8 cellular contexts compared by ENCODE assay signal in genomic region chr7:28272461-28272877, GRCh38.
DNase-seq lines count a peak whose midpoint lies in the region; ATAC-seq and TF ChIP-seq lines count a peak whose summit lies in the region.

No MANE protein-coding gene starts in this region.

- peak overlapping the region; percentile 49; the same call in 1 of the 2 replicates for H3K9ac ChIP-seq in HUES64 (ENCODE audit: low read depth, low read length)

- H3K4me3 ChIP-seq in HUES64 (ENCODE audit: low read length), result 0 out of 2 replicates have a peak overlapping the region, but pooled peaks have one; percentile 28
- H3K4me3 ChIP-seq in esophagus muscularis mucosa, result peak overlapping the region in 3 of 4 donors; percentile 23 to 31 (median 28)

- H3K27ac ChIP-seq in HUES64 (ENCODE audit: low read depth, low read length) (0 out of 2 replicates have a peak overlapping the region, but pooled peaks have one; percentile 30), esophagus muscularis mucosa (replicated peaks in 1 of 4) (no peak overlapping the region)

- no peak for TF ChIP-seq EP300 in esophagus muscularis mucosa (IDR thresholded peaks at IDR 0.05)

- H3K9me3 Mint-ChIP-seq in Calu3 (ENCODE audit: low read depth, unreplicated experiment) (peaks cover 10% of the 10 kb centered on the region), T-cell (peaks cover 0 to 4% (median 4%) of the 10 kb centered on the region in 3 donors), type B pancreatic cell (peaks cover 4% of the 10 kb centered on the region)

- H3K27me3 Mint-ChIP-seq in Calu3 (ENCODE audit: unreplicated experiment) (no peaks in the 10 kb centered on the region), T-cell (peaks cover 22 to 25% of the 10 kb centered on the region in 2 donors), type B pancreatic cell (peaks cover 6% of the 10 kb centered on the region)

- H3K27me3 ChIP-seq in HUES64 (ENCODE audit: insufficient read depth, low read length) (no peaks in the 10 kb centered on the region), esophagus muscularis mucosa (no peaks in the 10 kb centered on the region)

- no peaks in the 10 kb centered on the region for H3K9me3 ChIP-seq in HUES64 (ENCODE audit: insufficient read depth, low read depth, low read length)
- no peaks in the 10 kb centered on the region for H3K9me3 ChIP-seq in esophagus muscularis mucosa

- peaks cover 17% of the 10 kb centered on the region for H3K4me1 ChIP-seq in HUES64 (ENCODE audit: insufficient read depth, low read length)
- H3K4me1 ChIP-seq in esophagus muscularis mucosa, result peaks cover 0 to 7% (median 4%) of the 10 kb centered on the region in 4 donors

- ATAC-seq in T-cell (replicated peaks in 1 of 4) (peak in 2 of 4 experiments; percentile 47 to 55), HG02798 (IDR thresholded peaks at IDR 0.05; ENCODE audit: poor library complexity, unreplicated experiment) (no peak), GM21576 (IDR thresholded peaks at IDR 0.05; ENCODE audit: unreplicated experiment) (no peak)

- no TSS peak for BruUV-seq in Calu3 (replicated peaks; lab: Mats Ljungman, UMichigan)

- H3K4me1 Mint-ChIP-seq in Calu3 (ENCODE audit: low read depth, unreplicated experiment) (no peaks in the 10 kb centered on the region), T-cell (peaks cover 4 to 8% (median 5%) of the 10 kb centered on the region in 3 donors), type B pancreatic cell (ENCODE audit: unreplicated experiment) (peaks cover 5% of the 10 kb centered on the region)

- no peak for TF ChIP-seq POLR2A in esophagus muscularis mucosa (IDR thresholded peaks at IDR 0.05; ENCODE audit: low read depth)

- H3K36me3 ChIP-seq in HUES64 (ENCODE audit: insufficient read depth, low read length), result no peaks in the 10 kb centered on the region
- H3K36me3 ChIP-seq in esophagus muscularis mucosa, result no peaks in the 10 kb centered on the region

- WGBS in HUES64, result 9% methylated on average over 9 of the region's 9 CpGs
- WGBS in esophagus muscularis mucosa, result 7% methylated on average over 9 of the region's 9 CpGs

- H3K27ac Mint-ChIP-seq in Calu3 (ENCODE audit: unreplicated experiment) (no peak overlapping the region), T-cell (no peak overlapping the region), type B pancreatic cell (no peak overlapping the region)

- H3K4me3 Mint-ChIP-seq in Calu3 (ENCODE audit: low read depth, unreplicated experiment) (no peak overlapping the region), T-cell (peak overlapping the region in 1 of 3 donors; percentile 18), type B pancreatic cell (peak overlapping the region; percentile 66)

- TF ChIP-seq CTCF in Calu3 (IDR thresholded peaks at IDR 0.05; ENCODE audit: unreplicated experiment) (peak; percentile 44), esophagus muscularis mucosa (IDR thresholded peaks at IDR 0.05) (peak; percentile 51 to 72 (median 62)), type B pancreatic cell (conservative IDR thresholded peaks at IDR 0.05) (peak; percentile 77)

- CTCF ChIA-PET in Calu3 (lab: Charles Lee) (no interaction called here), T-cell (lab: Charles Lee) (no interaction called here)

- POLR2A ChIA-PET in T-cell (lab: Charles Lee), result no interaction called here

- intact Hi-C loops in Calu3 (cut with micrococcal nuclease; ENCODE audit: unreplicated experiment) (no loop called here), esophagus muscularis mucosa (cut with DNase I) (loop anchor here (5.0 kb wide), 1 partner anchor 1075 kb away; no protein-coding TSS in a partner anchor)

- peak; percentile 24 for DNase-seq in Calu3
- peak in 26 of 34 experiments; percentile 1 to 54 (median 16) for DNase-seq in T-cell
- DNase-seq in esophagus muscularis mucosa (ENCODE audit: extremely low spot score), result no peak
- peak; percentile 61 for DNase-seq in myocyte (ENCODE audit: low read depth)
- no peak for DNase-seq in type B pancreatic cell (ENCODE audit: extremely low spot score, unreplicated experiment)

- H3K36me3 Mint-ChIP-seq in Calu3 (ENCODE audit: insufficient read depth, unreplicated experiment), result no peaks in the 10 kb centered on the region
- H3K36me3 Mint-ChIP-seq in T-cell, result no peaks in the 10 kb centered on the region
- H3K36me3 Mint-ChIP-seq in type B pancreatic cell, result no peaks in the 10 kb centered on the region

Comparison
In these comparisons a context has a peak if more than half of its experiments do, and no peak if none do; other contexts are left out.
1. DNase-seq: peak in Calu3 (single experiment), T-cell (26 of 34) and myocyte (single experiment); none in esophagus muscularis mucosa (single experiment) and type B pancreatic cell (single experiment).
2. Peak in every context shown above with its lines, with median percentiles within 50 percentile points of each other: CTCF ChIP-seq.